Comparison of ENCODE assay signal across 1 cellular context in the genomic region with DNA sequence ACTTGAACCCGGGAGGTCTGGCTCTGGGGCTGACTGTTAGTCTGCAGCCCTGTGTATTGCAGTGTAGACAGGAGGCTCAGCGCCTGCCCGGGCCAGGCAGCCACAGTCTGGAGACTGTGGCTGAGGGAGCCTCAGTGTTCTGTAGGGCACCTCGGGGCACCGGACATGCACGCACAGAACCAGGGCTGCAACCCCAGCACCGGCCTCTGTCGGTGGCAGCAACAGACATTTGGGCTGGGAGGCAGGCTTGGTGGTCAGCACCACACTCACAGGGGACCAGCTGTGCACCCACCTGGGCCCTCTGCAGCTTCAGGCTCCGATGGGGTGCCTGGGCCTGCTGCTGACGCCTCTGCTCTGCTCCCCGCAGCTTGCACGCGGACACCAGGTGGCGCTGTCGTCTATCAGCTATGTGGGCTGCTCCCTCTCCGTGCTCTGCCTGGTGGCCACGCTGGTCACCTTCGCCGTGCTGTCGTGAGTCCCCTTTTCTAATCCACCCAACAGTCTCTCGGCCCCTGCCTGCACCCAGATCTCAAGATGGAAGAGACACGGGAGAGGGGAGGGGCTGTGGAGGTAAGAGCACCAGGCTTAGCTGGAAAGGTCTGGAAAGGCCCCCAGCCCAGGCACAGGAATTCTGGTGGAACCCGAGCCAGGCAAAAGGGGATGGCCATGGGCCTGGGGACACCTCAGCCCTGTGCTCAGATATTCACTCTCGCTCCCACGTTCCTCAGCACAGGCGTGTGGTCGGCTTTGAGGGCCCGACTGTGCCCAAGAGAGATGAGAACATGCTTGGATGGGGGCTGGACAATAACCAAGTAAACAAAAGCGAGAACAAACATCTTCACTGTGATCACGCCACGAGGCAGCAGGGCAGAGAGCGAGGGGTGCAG.
TF ChIP-seq lines count a peak whose summit lies in the region.

No MANE protein-coding gene starts in this region.

TF ChIP-seq in HepG2, 621 proteins besides CTCF, POLR2A, EP300 and RAD21 (continued from another document and continues in another):
- TF ChIP-seq, protein P1, sequence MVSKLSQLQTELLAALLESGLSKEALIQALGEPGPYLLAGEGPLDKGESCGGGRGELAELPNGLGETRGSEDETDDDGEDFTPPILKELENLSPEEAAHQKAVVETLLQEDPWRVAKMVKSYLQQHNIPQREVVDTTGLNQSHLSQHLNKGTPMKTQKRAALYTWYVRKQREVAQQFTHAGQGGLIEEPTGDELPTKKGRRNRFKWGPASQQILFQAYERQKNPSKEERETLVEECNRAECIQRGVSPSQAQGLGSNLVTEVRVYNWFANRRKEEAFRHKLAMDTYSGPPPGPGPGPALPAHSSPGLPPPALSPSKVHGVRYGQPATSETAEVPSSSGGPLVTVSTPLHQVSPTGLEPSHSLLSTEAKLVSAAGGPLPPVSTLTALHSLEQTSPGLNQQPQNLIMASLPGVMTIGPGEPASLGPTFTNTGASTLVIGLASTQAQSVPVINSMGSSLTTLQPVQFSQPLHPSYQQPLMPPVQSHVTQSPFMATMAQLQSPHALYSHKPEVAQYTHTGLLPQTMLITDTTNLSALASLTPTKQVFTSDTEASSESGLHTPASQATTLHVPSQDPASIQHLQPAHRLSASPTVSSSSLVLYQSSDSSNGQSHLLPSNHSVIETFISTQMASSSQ (IDR thresholded peaks at IDR 0.05; ENCODE audit: low read depth) = no peak
- TF ChIP-seq, protein P1 (CRISPR knock-in tag; IDR thresholded peaks at IDR 0.05; ENCODE audit: borderline replicate concordance) = no peak
- TF ChIP-seq TRAFD1 (CRISPR knock-in tag; IDR thresholded peaks at IDR 0.05; ENCODE audit: borderline replicate concordance) = no peak
- no peak for TF ChIP-seq ZNF33A (CRISPR knock-in tag; IDR thresholded peaks at IDR 0.05; ENCODE audit: borderline replicate concordance)
- TF ChIP-seq, protein P2, sequence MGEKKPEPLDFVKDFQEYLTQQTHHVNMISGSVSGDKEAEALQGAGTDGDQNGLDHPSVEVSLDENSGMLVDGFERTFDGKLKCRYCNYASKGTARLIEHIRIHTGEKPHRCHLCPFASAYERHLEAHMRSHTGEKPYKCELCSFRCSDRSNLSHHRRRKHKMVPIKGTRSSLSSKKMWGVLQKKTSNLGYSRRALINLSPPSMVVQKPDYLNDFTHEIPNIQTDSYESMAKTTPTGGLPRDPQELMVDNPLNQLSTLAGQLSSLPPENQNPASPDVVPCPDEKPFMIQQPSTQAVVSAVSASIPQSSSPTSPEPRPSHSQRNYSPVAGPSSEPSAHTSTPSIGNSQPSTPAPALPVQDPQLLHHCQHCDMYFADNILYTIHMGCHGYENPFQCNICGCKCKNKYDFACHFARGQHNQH (CRISPR knock-in tag; IDR thresholded peaks at IDR 0.05) = no peak
- peak; percentile 70 for TF ChIP-seq ZFX (CRISPR knock-in tag; IDR thresholded peaks at IDR 0.05; ENCODE audit: low read depth)
- peak; percentile 37; the same call in 1 of the 2 replicates for TF ChIP-seq ZNF331 (CRISPR knock-in tag; IDR thresholded peaks at IDR 0.05)
- no peak for TF ChIP-seq KLF9 (CRISPR knock-in tag; IDR thresholded peaks at IDR 0.05; ENCODE audit: low read depth)
- no peak for TF ChIP-seq KAT7 (CRISPR knock-in tag; IDR thresholded peaks at IDR 0.05; ENCODE audit: borderline replicate concordance)
- TF ChIP-seq RNF219 (CRISPR knock-in tag; IDR thresholded peaks at IDR 0.05) = no peak
- no peak for TF ChIP-seq HMG20A (CRISPR knock-in tag; IDR thresholded peaks at IDR 0.05; ENCODE audit: borderline replicate concordance)
- no peak for TF ChIP-seq HMGXB3 (CRISPR knock-in tag; IDR thresholded peaks at IDR 0.05; ENCODE audit: borderline replicate concordance)
- TF ChIP-seq ZNF781 (CRISPR knock-in tag; IDR thresholded peaks at IDR 0.05; ENCODE audit: borderline replicate concordance, not compliant biosample characterization) = no peak
- no peak for TF ChIP-seq PTBP1 (IDR thresholded peaks at IDR 0.05; ENCODE audit: low read depth, low read length, poor library complexity, severe bottlenecking)
- TF ChIP-seq ZFP1 (CRISPR knock-in tag; IDR thresholded peaks at IDR 0.05) = no peak
- TF ChIP-seq BCL3 (CRISPR knock-in tag; IDR thresholded peaks at IDR 0.05) = no peak
- TF ChIP-seq, protein P3, sequence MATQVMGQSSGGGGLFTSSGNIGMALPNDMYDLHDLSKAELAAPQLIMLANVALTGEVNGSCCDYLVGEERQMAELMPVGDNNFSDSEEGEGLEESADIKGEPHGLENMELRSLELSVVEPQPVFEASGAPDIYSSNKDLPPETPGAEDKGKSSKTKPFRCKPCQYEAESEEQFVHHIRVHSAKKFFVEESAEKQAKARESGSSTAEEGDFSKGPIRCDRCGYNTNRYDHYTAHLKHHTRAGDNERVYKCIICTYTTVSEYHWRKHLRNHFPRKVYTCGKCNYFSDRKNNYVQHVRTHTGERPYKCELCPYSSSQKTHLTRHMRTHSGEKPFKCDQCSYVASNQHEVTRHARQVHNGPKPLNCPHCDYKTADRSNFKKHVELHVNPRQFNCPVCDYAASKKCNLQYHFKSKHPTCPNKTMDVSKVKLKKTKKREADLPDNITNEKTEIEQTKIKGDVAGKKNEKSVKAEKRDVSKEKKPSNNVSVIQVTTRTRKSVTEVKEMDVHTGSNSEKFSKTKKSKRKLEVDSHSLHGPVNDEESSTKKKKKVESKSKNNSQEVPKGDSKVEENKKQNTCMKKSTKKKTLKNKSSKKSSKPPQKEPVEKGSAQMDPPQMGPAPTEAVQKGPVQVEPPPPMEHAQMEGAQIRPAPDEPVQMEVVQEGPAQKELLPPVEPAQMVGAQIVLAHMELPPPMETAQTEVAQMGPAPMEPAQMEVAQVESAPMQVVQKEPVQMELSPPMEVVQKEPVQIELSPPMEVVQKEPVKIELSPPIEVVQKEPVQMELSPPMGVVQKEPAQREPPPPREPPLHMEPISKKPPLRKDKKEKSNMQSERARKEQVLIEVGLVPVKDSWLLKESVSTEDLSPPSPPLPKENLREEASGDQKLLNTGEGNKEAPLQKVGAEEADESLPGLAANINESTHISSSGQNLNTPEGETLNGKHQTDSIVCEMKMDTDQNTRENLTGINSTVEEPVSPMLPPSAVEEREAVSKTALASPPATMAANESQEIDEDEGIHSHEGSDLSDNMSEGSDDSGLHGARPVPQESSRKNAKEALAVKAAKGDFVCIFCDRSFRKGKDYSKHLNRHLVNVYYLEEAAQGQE (IDR thresholded peaks at IDR 0.05; ENCODE audit: borderline replicate concordance in 1 of 2, low read depth in 1 of 2, low read length in 2 of 2) = no peak
- no peak for TF ChIP-seq ARID3A (IDR thresholded peaks at IDR 0.05; ENCODE audit: low read depth, low read length)
- TF ChIP-seq, protein P4, sequence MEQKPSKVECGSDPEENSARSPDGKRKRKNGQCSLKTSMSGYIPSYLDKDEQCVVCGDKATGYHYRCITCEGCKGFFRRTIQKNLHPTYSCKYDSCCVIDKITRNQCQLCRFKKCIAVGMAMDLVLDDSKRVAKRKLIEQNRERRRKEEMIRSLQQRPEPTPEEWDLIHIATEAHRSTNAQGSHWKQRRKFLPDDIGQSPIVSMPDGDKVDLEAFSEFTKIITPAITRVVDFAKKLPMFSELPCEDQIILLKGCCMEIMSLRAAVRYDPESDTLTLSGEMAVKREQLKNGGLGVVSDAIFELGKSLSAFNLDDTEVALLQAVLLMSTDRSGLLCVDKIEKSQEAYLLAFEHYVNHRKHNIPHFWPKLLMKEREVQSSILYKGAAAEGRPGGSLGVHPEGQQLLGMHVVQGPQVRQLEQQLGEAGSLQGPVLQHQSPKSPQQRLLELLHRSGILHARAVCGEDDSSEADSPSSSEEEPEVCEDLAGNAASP (CRISPR knock-in tag; IDR thresholded peaks at IDR 0.05; ENCODE audit: borderline replicate concordance) = no peak; the same call in 1 of the 2 replicates
- no peak for TF ChIP-seq ISX (CRISPR knock-in tag; conservative IDR thresholded peaks at IDR 0.05)
- no peak for TF ChIP-seq SP2 (CRISPR knock-in tag; IDR thresholded peaks at IDR 0.05)
- no peak for TF ChIP-seq TMF1 (CRISPR knock-in tag; IDR thresholded peaks at IDR 0.05; ENCODE audit: low read depth)
- no peak for TF ChIP-seq ZBTB1 (CRISPR knock-in tag; IDR thresholded peaks at IDR 0.05; ENCODE audit: borderline replicate concordance)
- no peak for TF ChIP-seq ZNF329 (CRISPR knock-in tag; IDR thresholded peaks at IDR 0.05; ENCODE audit: low read depth)
- no peak for TF ChIP-seq PRMT3 (CRISPR knock-in tag; IDR thresholded peaks at IDR 0.05; ENCODE audit: borderline replicate concordance, low read depth)
- TF ChIP-seq HOXA7 (CRISPR knock-in tag; IDR thresholded peaks at IDR 0.05) = no peak
- TF ChIP-seq ZNF766 (CRISPR knock-in tag; IDR thresholded peaks at IDR 0.05; ENCODE audit: borderline replicate concordance) = no peak
